16 cellular contexts compared by ENCODE assay signal in the genomic region with DNA sequence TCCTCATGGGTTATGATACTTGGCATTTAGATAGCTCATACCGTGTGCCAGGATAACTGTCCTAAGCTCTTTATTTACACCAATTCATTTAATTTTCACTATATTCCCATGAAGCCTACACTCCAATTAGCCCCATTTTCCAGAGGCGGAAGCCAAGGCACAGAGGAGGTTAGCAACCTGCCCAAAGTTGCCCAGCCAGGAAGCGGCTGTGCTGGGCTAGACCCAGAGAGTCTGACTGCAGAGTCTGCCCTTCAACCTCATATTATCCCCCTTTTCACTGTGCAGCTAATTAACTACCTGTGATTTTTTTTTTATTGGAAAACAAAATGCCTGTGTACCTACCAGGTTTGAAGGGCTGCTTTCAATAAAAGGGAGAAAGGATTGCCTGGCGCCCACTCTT. TPM values are rescaled to one million over a fixed set of nuclear protein-coding genes. Genes with fewer than 3 reads are reported as not detected.
"Had no signal": no experiment of that assay in that cellular context is flagged by ENCODE, and none has a peak within 500 bp of the region (broad histone marks: within the 10 kb centered on the region; RNA-seq: fewer than 3 reads in every experiment).

No MANE protein-coding gene starts in this region.

- H3K4me1 ChIP-seq: foreskin keratinocyte had no signal

- H3K4me3 Mint-ChIP-seq: activated naive CD4-positive, alpha-beta T cell treated with anti-CD3 and anti-CD28 coated beads, Interleukin-2, amount 10 ng/mL, durations not matched to agents 7 days and 5 days; activated T-helper 17 cell treated with anti-CD3 and anti-CD28 coated beads, Interleukin-2, amount 50 U/mL, for 72 hours; immature natural killer cell; stimulated activated effector memory CD8-positive, alpha-beta T cell treated with anti-CD3 and anti-CD28 coated beads, Interleukin-12 subunit alpha, Interleukin-12 subunit beta, amount 100 ng/mL, for 72 hours had no signal

- ATAC-seq: activated T-helper 17 cell treated with anti-CD3 and anti-CD28 coated beads, Interleukin-2, amount 50 U/mL, for 72 hours; stimulated activated effector memory CD8-positive, alpha-beta T cell treated with anti-CD3 and anti-CD28 coated beads, Interleukin-12 subunit alpha, Interleukin-12 subunit beta, amount 100 ng/mL, for 72 hours had no signal

- H3K36me3 ChIP-seq: ascending aorta, uterus had no signal

- H3K9me3 Mint-ChIP-seq: activated naive CD4-positive, alpha-beta T cell treated with anti-CD3 and anti-CD28 coated beads, Interleukin-2, amount 10 ng/mL, durations not matched to agents 7 days and 5 days; activated T-helper 17 cell treated with anti-CD3 and anti-CD28 coated beads, Interleukin-2, amount 50 U/mL, for 72 hours; immature natural killer cell; stimulated activated effector memory CD8-positive, alpha-beta T cell treated with anti-CD3 and anti-CD28 coated beads, Interleukin-12 subunit alpha, Interleukin-12 subunit beta, amount 100 ng/mL, for 72 hours had no signal

- H3K9me3 ChIP-seq: ascending aorta, uterus had no signal

- H3K4me1 Mint-ChIP-seq: activated naive CD4-positive, alpha-beta T cell treated with anti-CD3 and anti-CD28 coated beads, Interleukin-2, amount 10 ng/mL, durations not matched to agents 7 days and 5 days; activated T-helper 17 cell treated with anti-CD3 and anti-CD28 coated beads, Interleukin-2, amount 50 U/mL, for 72 hours; immature natural killer cell; stimulated activated effector memory CD8-positive, alpha-beta T cell treated with anti-CD3 and anti-CD28 coated beads, Interleukin-12 subunit alpha, Interleukin-12 subunit beta, amount 100 ng/mL, for 72 hours had no signal

- H3K36me3 Mint-ChIP-seq: activated naive CD4-positive, alpha-beta T cell treated with anti-CD3 and anti-CD28 coated beads, Interleukin-2, amount 10 ng/mL, durations not matched to agents 7 days and 5 days; immature natural killer cell; stimulated activated effector memory CD8-positive, alpha-beta T cell treated with anti-CD3 and anti-CD28 coated beads, Interleukin-12 subunit alpha, Interleukin-12 subunit beta, amount 100 ng/mL, for 72 hours had no signal

- H3K4me3 ChIP-seq: coronary artery, uterus had no signal

- H3K27me3 ChIP-seq: ascending aorta, uterus had no signal

- H3K27ac Mint-ChIP-seq: activated naive CD4-positive, alpha-beta T cell treated with anti-CD3 and anti-CD28 coated beads, Interleukin-2, amount 10 ng/mL, durations not matched to agents 7 days and 5 days; activated T-helper 17 cell treated with anti-CD3 and anti-CD28 coated beads, Interleukin-2, amount 50 U/mL, for 72 hours; immature natural killer cell; stimulated activated effector memory CD8-positive, alpha-beta T cell treated with anti-CD3 and anti-CD28 coated beads, Interleukin-12 subunit alpha, Interleukin-12 subunit beta, amount 100 ng/mL, for 72 hours had no signal

- H3K27ac ChIP-seq: ascending aorta, coronary artery, foreskin keratinocyte, uterus had no signal

- DNase-seq: activated CD4-positive, alpha-beta T cell treated with anti-CD3 and anti-CD28 coated beads, Interleukin-2, amount 50 U/mL, for 1 hour; activated CD4-positive, CD25-positive, alpha-beta regulatory T cell; activated naive CD4-positive, alpha-beta T cell treated with anti-CD3 and anti-CD28 coated beads, Interleukin-2, amount 10 ng/mL, durations not matched to agents 7 days and 5 days; activated T-cell treated with anti-CD3 and anti-CD28 coated beads for 4 hours; caudate nucleus; effector CD4-positive, alpha-beta T cell; foreskin keratinocyte; head of caudate nucleus; immature natural killer cell; mesendoderm; nucleus accumbens; uterus had no signal

RNA-seq across cellular contexts. Expression of gene RFLNA, which starts 2.5 kb away (rescaled TPM):
- total RNA-seq: activated T-helper 17 cell treated with anti-CD3 and anti-CD28 coated beads, Interleukin-2, amount 50 U/mL, for 72 hours; ascending aorta had no signal
- polyA plus RNA-seq: immature natural killer cell had no signal
